Comparison of ENCODE assay signal across 24 cellular contexts in the genomic region with DNA sequence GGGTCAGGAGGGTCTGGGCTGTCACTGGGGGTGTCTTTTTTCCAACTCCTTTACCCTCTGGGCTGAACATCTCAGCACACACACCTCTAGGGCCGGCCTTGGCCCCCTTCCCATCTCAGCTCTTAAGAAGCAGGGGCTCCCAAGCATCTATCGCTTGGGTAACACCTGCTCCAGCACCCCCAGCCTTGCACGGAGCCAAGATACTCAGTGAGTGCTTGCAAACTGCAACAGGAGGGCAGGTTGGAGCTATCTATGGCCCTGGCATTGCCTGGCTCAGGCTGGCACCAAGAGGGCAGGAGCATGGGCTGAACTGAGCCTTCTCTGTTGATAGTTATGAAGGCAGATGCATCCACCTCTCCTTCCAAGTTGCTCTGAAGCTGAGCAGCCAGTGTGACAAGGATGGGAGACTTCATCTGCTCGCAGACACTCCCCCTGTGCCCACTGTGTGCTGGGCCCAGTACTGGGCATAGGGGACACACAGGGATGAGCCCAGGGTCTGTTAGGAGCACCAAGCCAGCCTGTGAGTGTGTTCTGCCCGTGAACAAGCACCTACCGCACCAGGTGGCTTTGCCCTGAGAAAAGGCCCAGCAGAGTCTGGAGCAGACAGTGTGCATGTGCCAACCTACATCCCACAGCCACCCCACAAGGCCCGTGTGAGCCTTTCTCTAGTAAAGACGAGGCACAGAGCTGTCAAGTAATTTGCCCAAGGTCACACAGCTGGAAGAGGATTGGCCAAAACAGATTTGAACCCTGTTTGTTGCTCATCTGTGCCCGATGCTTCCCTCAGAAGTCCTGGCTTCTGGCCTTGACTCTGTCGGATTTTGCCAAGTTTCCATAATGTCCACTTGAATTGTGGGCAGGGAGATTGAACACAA. TPM values are rescaled to one million over a fixed set of nuclear protein-coding genes. Genes with fewer than 3 reads are reported as not detected.
DNase-seq lines count a peak whose midpoint lies in the region; ATAC-seq and TF ChIP-seq lines count a peak whose summit lies in the region.
"Had no signal": no experiment of that assay in that cellular context is flagged by ENCODE, and none has a peak within 500 bp of the region (broad histone marks: within the 10 kb centered on the region; RNA-seq: fewer than 3 reads in every experiment).

No MANE protein-coding gene starts in this region.

- WGBS in endodermal cell (ENCODE audit: insufficient coverage in 1 of 2, insufficient read length in 1 of 2), 2 experiments = 90 to 92% methylated on average over 7 to 10 of the region's 10 CpGs
- WGBS in gastroesophageal sphincter (ENCODE audit: low coverage in 1 of 2), 2 donors = 63% methylated on average over 6 of the region's 10 CpGs; no CpG with 5 or more reads in 1 of the 2 donors

- no peak for ATAC-seq in activated CD8-positive, alpha-beta memory T cell treated with anti-CD3 and anti-CD28 coated beads, Interleukin-2, amount 10 ng/mL, durations not matched to agents 7 days and 5 days
- ATAC-seq in sciatic nerve (no peak), gastroesophageal sphincter (no peak)
- ATAC-seq: K562; lower lobe of right lung; stimulated activated naive CD8-positive, alpha-beta T cell treated with anti-CD3 and anti-CD28 coated beads, Interleukin-15, Interleukin-2, amounts not matched to agents 100 U/mL and 50 U/mL, for 24 hours had no signal

- H3K9me3 ChIP-seq in SJSA1 (replicated peaks) (no peaks in the 10 kb centered on the region), endodermal cell (ENCODE audit: control insufficient read depth, low read length) (peaks cover 16% of the 10 kb centered on the region), gastroesophageal sphincter (peaks cover 0 to 28% (median 0%) of the 10 kb centered on the region in 3 donors)
- H3K9me3 ChIP-seq: colonic mucosa, testis had no signal

- H3K27ac Mint-ChIP-seq in activated CD8-positive, alpha-beta memory T cell treated with anti-CD3 and anti-CD28 coated beads, Interleukin-2, amount 10 ng/mL, durations not matched to agents 7 days and 5 days = no peak overlapping the region
- H3K27ac Mint-ChIP-seq in endodermal cell = no peak overlapping the region
- H3K27ac Mint-ChIP-seq: activated B cell treated with CpG ODN at 0.5 μM for 24 hours; activated CD4-positive, alpha-beta T cell treated with anti-CD3 and anti-CD28 coated beads, Interleukin-2, amount 10 ng/mL, durations not matched to agents 7 days and 5 days; activated T-helper 1 cell treated with anti-CD3 and anti-CD28 coated beads, Interleukin-12 subunit alpha, Interleukin-12 subunit beta, Interleukin-2, Interleukin-4 antibody, amounts not matched to agents 30 ng/mL and 10 ng/mL and 1 ng/mL, durations not matched to agents 14 hours and 24 hours and 36 hours; nephron had no signal

- H3K4me3 ChIP-seq in SJSA1 (no peak overlapping the region), endodermal cell (ENCODE audit: low read length) (no peak overlapping the region), gastroesophageal sphincter (no peak overlapping the region)
- H3K4me3 ChIP-seq: colonic mucosa, GM23248, K562, lower lobe of right lung, testis had no signal

- H3K27me3 Mint-ChIP-seq in activated CD8-positive, alpha-beta memory T cell treated with anti-CD3 and anti-CD28 coated beads, Interleukin-2, amount 10 ng/mL, durations not matched to agents 7 days and 5 days = no peaks in the 10 kb centered on the region
- no peaks in the 10 kb centered on the region for H3K27me3 Mint-ChIP-seq in endodermal cell (ENCODE audit: insufficient read depth)
- H3K27me3 Mint-ChIP-seq: activated B cell treated with CpG ODN at 0.5 μM for 24 hours; activated CD4-positive, alpha-beta T cell treated with anti-CD3 and anti-CD28 coated beads, Interleukin-2, amount 10 ng/mL, durations not matched to agents 7 days and 5 days had no signal

- H3K4me1 ChIP-seq in SJSA1 (replicated peaks) = peaks cover 14% of the 10 kb centered on the region
- no peaks in the 10 kb centered on the region for H3K4me1 ChIP-seq in endodermal cell (ENCODE audit: control insufficient read depth, insufficient read depth, low read length)
- peaks cover 0 to 2% (median 0%) of the 10 kb centered on the region in 3 donors for H3K4me1 ChIP-seq in gastroesophageal sphincter
- H3K4me1 ChIP-seq: colonic mucosa, lower lobe of right lung, testis had no signal

- no peak for TF ChIP-seq POLR2A in gastroesophageal sphincter (IDR thresholded peaks at IDR 0.05)

- CTCF ChIA-PET in activated CD8-positive, alpha-beta memory T cell treated with anti-CD3 and anti-CD28 coated beads, Interleukin-2, amount 10 ng/mL, durations not matched to agents 7 days and 5 days (lab: Charles Lee) = no interaction called here

- H3K36me3 Mint-ChIP-seq in activated CD8-positive, alpha-beta memory T cell treated with anti-CD3 and anti-CD28 coated beads, Interleukin-2, amount 10 ng/mL, durations not matched to agents 7 days and 5 days = peaks cover 32% of the 10 kb centered on the region
- peaks cover 53% of the 10 kb centered on the region for H3K36me3 Mint-ChIP-seq in endodermal cell (ENCODE audit: low read depth)

- no peaks in the 10 kb centered on the region for H3K9me3 Mint-ChIP-seq in activated CD8-positive, alpha-beta memory T cell treated with anti-CD3 and anti-CD28 coated beads, Interleukin-2, amount 10 ng/mL, durations not matched to agents 7 days and 5 days (ENCODE audit: low read depth)
- H3K9me3 Mint-ChIP-seq in endodermal cell = peaks cover 21% of the 10 kb centered on the region

- DNase-seq in activated CD8-positive, alpha-beta memory T cell treated with anti-CD3 and anti-CD28 coated beads, Interleukin-2, amount 10 ng/mL, durations not matched to agents 7 days and 5 days = peak; percentile 22
- DNase-seq in activated CD8-positive, alpha-beta memory T cell treated with anti-CD3 and anti-CD28 coated beads, Interleukin-2, amount 50 U/mL, for 4 hours = no peak
- DNase-seq in SJSA1 (ENCODE audit: low read depth in 1 of 2, low spot score in 2 of 2) (peak in 1 of 2 experiments; percentile 21), endodermal cell (peak; percentile 35), sciatic nerve (ENCODE audit: low spot score) (peak; percentile 50), HuH-7.5 (ENCODE audit: low spot score) (no peak), NCI-H1092 treated with DMSO at 0.1 percent for 48 hours (lab: John Stamatoyannopoulos, UW) (no peak)
- DNase-seq: activated B cell treated with CpG ODN at 0.5 μM for 24 hours; activated CD4-positive, alpha-beta T cell treated with anti-CD3 and anti-CD28 coated beads, Interleukin-2, amount 10 ng/mL, durations not matched to agents 7 days and 5 days; activated naive CD4-positive, alpha-beta T cell treated with anti-CD3 and anti-CD28 coated beads, Interleukin-2, amount 50 U/mL, for 16 hours; DMS79 treated with DMSO at 0.1 percent for 48 hours; GM23248; lower lobe of right lung; NCI-H1048; NCI-H187; NCI-H446 treated with DMSO at 0.1 percent for 48 hours; SK-N-SH; stimulated activated naive CD8-positive, alpha-beta T cell treated with anti-CD3 and anti-CD28 coated beads, Interleukin-15, Interleukin-2, amounts not matched to agents 100 U/mL and 50 U/mL, for 24 hours; testis had no signal

- H3K4me1 Mint-ChIP-seq in activated CD8-positive, alpha-beta memory T cell treated with anti-CD3 and anti-CD28 coated beads, Interleukin-2, amount 10 ng/mL, durations not matched to agents 7 days and 5 days = no peaks in the 10 kb centered on the region
- H3K4me1 Mint-ChIP-seq in endodermal cell = no peaks in the 10 kb centered on the region
- H3K4me1 Mint-ChIP-seq: activated B cell treated with CpG ODN at 0.5 μM for 24 hours; activated CD4-positive, alpha-beta T cell treated with anti-CD3 and anti-CD28 coated beads, Interleukin-2, amount 10 ng/mL, durations not matched to agents 7 days and 5 days; nephron had no signal

- H3K27ac ChIP-seq in SJSA1 = 0 out of 2 replicates have a peak overlapping the region, but pooled peaks have one; percentile 19
- H3K27ac ChIP-seq in endodermal cell (ENCODE audit: low read depth, low read length) = no peak overlapping the region
- no peak overlapping the region for H3K27ac ChIP-seq in gastroesophageal sphincter
- H3K27ac ChIP-seq: colonic mucosa, GM23248, lower lobe of right lung, testis had no signal

- H3K27me3 ChIP-seq in SJSA1 (replicated peaks) (no peaks in the 10 kb centered on the region), endodermal cell (ENCODE audit: control insufficient read depth, insufficient read depth, low read length, poor library complexity, severe bottlenecking) (no peaks in the 10 kb centered on the region), gastroesophageal sphincter (no peaks in the 10 kb centered on the region)
- H3K27me3 ChIP-seq: colonic mucosa, testis had no signal

- no peak overlapping the region for H3K4me3 Mint-ChIP-seq in activated CD8-positive, alpha-beta memory T cell treated with anti-CD3 and anti-CD28 coated beads, Interleukin-2, amount 10 ng/mL, durations not matched to agents 7 days and 5 days
- no peak overlapping the region for H3K4me3 Mint-ChIP-seq in endodermal cell
- H3K4me3 Mint-ChIP-seq: activated B cell treated with CpG ODN at 0.5 μM for 24 hours; activated CD4-positive, alpha-beta T cell treated with anti-CD3 and anti-CD28 coated beads, Interleukin-2, amount 10 ng/mL, durations not matched to agents 7 days and 5 days; activated T-helper 1 cell treated with anti-CD3 and anti-CD28 coated beads, Interleukin-12 subunit alpha, Interleukin-12 subunit beta, Interleukin-2, Interleukin-4 antibody, amounts not matched to agents 30 ng/mL and 10 ng/mL and 1 ng/mL, durations not matched to agents 14 hours and 24 hours and 36 hours; nephron had no signal

- no peak overlapping the region for H3K9ac ChIP-seq in endodermal cell (ENCODE audit: extremely low read depth, low read length, poor library complexity, severe bottlenecking)
- H3K9ac ChIP-seq: GM23248, SK-N-SH had no signal

- no peak for TF ChIP-seq EP300 in gastroesophageal sphincter (IDR thresholded peaks at IDR 0.05)

- TF ChIP-seq CTCF in endodermal cell (conservative IDR thresholded peaks at IDR 0.05) (no peak), gastroesophageal sphincter (IDR thresholded peaks at IDR 0.05) (no peak)

- intact Hi-C loops in sciatic nerve (cut with DNase I) = no loop called here

- H3K36me3 ChIP-seq in SJSA1 = peaks cover 6% of the 10 kb centered on the region; the same call in 1 of the 2 replicates
- peaks cover 33% of the 10 kb centered on the region for H3K36me3 ChIP-seq in endodermal cell (ENCODE audit: control insufficient read depth, insufficient read depth, low read length)
- H3K36me3 ChIP-seq in gastroesophageal sphincter = peaks cover 0 to 97% of the 10 kb centered on the region in 2 donors
- H3K36me3 ChIP-seq: colonic mucosa had no signal

RNA-seq across cellular contexts. Expression of gene PHF2, which starts 58.2 kb away (rescaled TPM):
- total RNA-seq in activated CD8-positive, alpha-beta memory T cell treated with anti-CD3 and anti-CD28 coated beads, Interleukin-2, amount 10 ng/mL, durations not matched to agents 7 days and 5 days = 10 to 100 TPM; 25.1 to 26.3 TPM
- total RNA-seq in SJSA1 (2014; rRNA removed; shearing (Covaris generic)) = 14.3 and 19.9 TPM in 2 replicates
- total RNA-seq in endodermal cell (10 to 100 TPM; 17.1 to 20.2 TPM), sciatic nerve (41.5 TPM), gastroesophageal sphincter (10 to 100 TPM; 37.2 to 51.2 (median 39.2) TPM)
- 21.4 TPM for polyA plus RNA-seq in endodermal cell (2013, experiment 1 of 2)
- polyA plus RNA-seq in endodermal cell (2013, experiment 2 of 2) = 21.7 TPM

Comparison
In these comparisons a context has a peak if more than half of its experiments do, and no peak if none do; other contexts are left out.
1. DNase-seq: peak in activated CD8-positive, alpha-beta memory T cell treated with anti-CD3 and anti-CD28 coated beads, Interleukin-2, amount 10 ng/mL, durations not matched to agents 7 days and 5 days (single experiment), endodermal cell (single experiment) and sciatic nerve (single experiment); none in activated CD8-positive, alpha-beta memory T cell treated with anti-CD3 and anti-CD28 coated beads, Interleukin-2, amount 50 U/mL, for 4 hours (single experiment), HuH-7.5 (single experiment) and NCI-H1092 treated with DMSO at 0.1 percent for 48 hours (single experiment).